ENCODE assay signal across 20 cellular contexts in the genomic region with DNA sequence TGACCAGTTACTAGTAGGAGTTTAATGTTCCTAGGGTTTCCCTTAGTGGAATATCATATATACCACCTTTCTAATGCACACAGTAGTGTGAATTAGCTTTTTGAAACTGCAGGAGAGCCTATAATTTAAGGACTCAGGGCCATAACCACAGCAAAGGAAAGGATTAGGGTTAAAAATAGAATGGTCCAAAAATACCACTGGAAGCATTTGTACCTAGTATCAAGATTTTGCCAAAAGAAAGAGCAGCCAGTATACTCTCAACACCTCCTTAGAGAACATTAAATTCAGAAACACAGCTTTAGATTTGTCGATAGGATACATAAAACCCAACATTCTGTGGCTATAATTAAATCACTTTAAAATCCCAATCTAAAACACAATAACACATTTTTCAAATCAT.
"Had no signal": no experiment of that assay in that cellular context is flagged by ENCODE, and none has a peak within 500 bp of the region (broad histone marks: within the 10 kb centered on the region; RNA-seq: fewer than 3 reads in every experiment).

No MANE protein-coding gene starts in this region.

- DNase-seq: activated B cell treated with CpG ODN at 0.5 μM for 24 hours; activated CD4-positive, alpha-beta T cell treated with anti-CD3 and anti-CD28 coated beads for 1 hour; activated CD4-positive, alpha-beta T cell treated with anti-CD3 and anti-CD28 coated beads, Interleukin-2, amount 10 ng/mL, durations not matched to agents 24 days and 14 days; activated CD4-positive, alpha-beta T cell treated with anti-CD3 and anti-CD28 coated beads, Interleukin-2, amount 50 U/mL, for 48 hours; activated CD8-positive, alpha-beta memory T cell treated with anti-CD3 and anti-CD28 coated beads, Interleukin-2, amount 10 ng/mL, durations not matched to agents 7 days and 5 days; activated effector memory CD4-positive, alpha-beta T cell treated with Interleukin-2 at 50 U/mL for 16 hours; activated naive CD4-positive, alpha-beta T cell; activated T-cell treated with anti-CD3 and anti-CD28 coated beads, Interleukin-2, amount 50 U/mL, for 24 hours; aorta; Karpas-422; MM.1S; NCI-H1105; NCI-H1436; NCI-H1694 treated with DMSO at 0.1 percent for 48 hours; NCI-H2029 treated with DMSO at 0.1 percent for 48 hours; NCI-H510A; NCI-H82; Peyer's patch; SHP77 treated with DMSO at 0.1 percent for 48 hours had no signal

- ATAC-seq: activated CD8-positive, alpha-beta memory T cell treated with anti-CD3 and anti-CD28 coated beads, Interleukin-2, amount 10 ng/mL, durations not matched to agents 7 days and 5 days; K562 had no signal
